Comparison of ENCODE assay signal across 22 cellular contexts in genomic region chr12:116771651-116772050, GRCh38.
"Had no signal": no experiment of that assay in that cellular context is flagged by ENCODE, and none has a peak within 500 bp of the region (broad histone marks: within the 10 kb centered on the region; RNA-seq: fewer than 3 reads in every experiment).

No MANE protein-coding gene starts in this region.

- DNase-seq: activated CD4-positive, alpha-beta T cell treated with anti-CD3 and anti-CD28 coated beads for 4 hours; activated CD4-positive, alpha-beta T cell treated with anti-CD3 and anti-CD28 coated beads, Interleukin-2, amount 50 U/mL, for 48 hours; activated CD4-positive, CD25-positive, alpha-beta regulatory T cell; activated CD8-positive, alpha-beta memory T cell treated with anti-CD3 and anti-CD28 coated beads, Interleukin-2, amount 50 U/mL, for 48 hours; activated naive CD4-positive, alpha-beta T cell treated with Interleukin-2 at 50 U/mL for 16 hours; activated naive CD8-positive, alpha-beta T cell treated with anti-CD3 and anti-CD28 coated beads for 36 hours; activated T-cell treated with anti-CD3 and anti-CD28 coated beads, Interleukin-2, amount 50 U/mL, for 4 hours; colonic mucosa; endodermal cell; heart right ventricle; kidney; lower lobe of right lung; naive thymus-derived CD8-positive, alpha-beta T cell; psoas muscle; stimulated activated CD4-positive, alpha-beta T cell treated with anti-CD3 and anti-CD28 coated beads, Interleukin-4, amount 100 ng/mL, for 24 hours; stimulated activated naive CD4-positive, alpha-beta T cell treated with Interleukin-2 at 50 U/mL for 16 hours; T-helper 17 cell had no signal

- H3K4me1 ChIP-seq: colonic mucosa, lower lobe of right lung, psoas muscle, right atrium auricular region, spleen had no signal

- H3K27ac ChIP-seq: colonic mucosa, heart right ventricle, lower lobe of right lung, psoas muscle, right atrium auricular region, spleen, thoracic aorta had no signal

- H3K36me3 ChIP-seq: colonic mucosa, heart right ventricle, lower lobe of right lung, right atrium auricular region, spleen, thoracic aorta had no signal

- H3K9me3 ChIP-seq: colonic mucosa, lower lobe of right lung, psoas muscle, right atrium auricular region, spleen, thoracic aorta had no signal

- ATAC-seq: activated T-cell treated with anti-CD3 and anti-CD28 coated beads, Interleukin-2, amount 50 U/mL, for 4 hours; heart right ventricle; left lobe of liver; lower lobe of right lung; naive thymus-derived CD8-positive, alpha-beta T cell; psoas muscle; T-helper 17 cell had no signal

- H3K27me3 ChIP-seq: colonic mucosa, heart right ventricle, right atrium auricular region, spleen had no signal

- H3K4me3 ChIP-seq: colonic mucosa, heart right ventricle, lower lobe of right lung, psoas muscle, right atrium auricular region, spleen, thoracic aorta had no signal

- FAIRE-seq: astrocyte, kidney had no signal
